ENCODE assay signal across 28 cellular contexts in the genomic region with DNA sequence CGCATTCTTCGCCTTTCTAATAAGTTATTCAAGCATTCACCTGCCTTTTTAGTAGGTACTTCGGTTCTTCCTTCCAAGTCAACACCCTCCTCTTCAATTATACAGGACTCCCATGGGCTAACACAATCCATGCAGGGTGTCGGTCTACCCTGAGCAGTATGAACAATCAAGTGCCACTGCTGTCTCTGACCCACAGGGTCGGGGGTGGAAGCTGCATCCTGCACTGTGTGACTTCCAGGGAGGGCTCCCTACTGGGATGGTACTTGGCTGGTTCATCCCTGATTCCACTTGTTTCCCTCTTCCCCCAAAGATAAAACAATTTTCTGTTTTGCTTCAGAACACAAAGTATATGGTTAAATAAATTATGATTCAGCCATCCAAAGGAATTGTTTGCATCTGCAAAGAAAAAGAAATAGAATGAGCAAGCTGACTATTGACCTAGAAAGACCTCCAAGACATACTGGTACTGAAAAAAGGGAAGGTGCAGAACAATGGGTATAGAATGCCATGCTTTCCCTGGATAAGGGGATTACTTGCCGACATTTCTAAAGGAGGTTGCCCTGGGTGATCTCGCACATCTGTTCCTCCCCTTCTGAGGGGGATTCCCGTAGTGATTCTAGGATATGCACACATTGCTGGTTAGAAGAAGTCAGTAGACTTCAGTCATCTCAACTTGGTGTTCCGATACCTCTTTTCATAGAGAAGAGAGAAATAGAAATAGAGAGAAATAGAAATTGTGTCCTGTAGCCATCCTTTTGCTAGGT.
"Had no signal": no experiment of that assay in that cellular context is flagged by ENCODE, and none has a peak within 500 bp of the region (broad histone marks: within the 10 kb centered on the region; RNA-seq: fewer than 3 reads in every experiment).

No MANE protein-coding gene starts in this region.

- DNase-seq: activated CD4-positive, alpha-beta T cell treated with anti-CD3 and anti-CD28 coated beads for 1 hour; activated CD4-positive, alpha-beta T cell treated with anti-CD3 and anti-CD28 coated beads, Interleukin-2, amount 50 U/mL, for 1 hour; activated CD8-positive, alpha-beta memory T cell treated with anti-CD3 and anti-CD28 coated beads, Interleukin-2, amount 50 U/mL, for 4 hours; activated naive CD4-positive, alpha-beta T cell; activated naive CD8-positive, alpha-beta T cell treated with anti-CD3 and anti-CD28 coated beads for 36 hours; activated T-cell treated with anti-CD3 and anti-CD28 coated beads, Interleukin-2, amount 50 U/mL, for 24 hours; amniotic stem cell; dorsolateral prefrontal cortex; foreskin fibroblast; immature natural killer cell; naive thymus-derived CD8-positive, alpha-beta T cell; pancreas; psoas muscle; spleen; stimulated activated CD4-positive, alpha-beta T cell treated with anti-CD3 and anti-CD28 coated beads, Interleukin-4, amount 100 ng/mL, for 1 hour; stimulated activated naive CD8-positive, alpha-beta T cell treated with anti-CD3 and anti-CD28 coated beads, Interleukin-15, Interleukin-2, amounts not matched to agents 100 U/mL and 50 U/mL, for 24 hours; substantia nigra; T-cell; thyroid gland; WERI-Rb-1 had no signal

- H3K4me3 Mint-ChIP-seq: activated naive CD8-positive, alpha-beta T cell treated with anti-CD3 and anti-CD28 coated beads for 36 hours; activated T-cell treated with anti-CD3 and anti-CD28 coated beads, Interleukin-2, amount 50 U/mL, for 24 hours; central memory CD8-positive, alpha-beta T cell; immature natural killer cell; mesothelial cell of epicardium; naive thymus-derived CD8-positive, alpha-beta T cell; T-cell had no signal

- H3K27ac Mint-ChIP-seq: activated naive CD8-positive, alpha-beta T cell treated with anti-CD3 and anti-CD28 coated beads for 36 hours; activated T-cell treated with anti-CD3 and anti-CD28 coated beads, Interleukin-2, amount 50 U/mL, for 24 hours; activated T-helper 2 cell treated with anti-CD3 and anti-CD28 coated beads, Interferon-gamma antibody, Interleukin-2, Interleukin-4, amounts not matched to agents 10 μg/mL and 5 μg/mL and 100 μg/mL, durations not matched to agents 14 hours and 24 hours and 36 hours; immature natural killer cell; mesothelial cell of epicardium; naive thymus-derived CD8-positive, alpha-beta T cell; T-cell had no signal

- H3K36me3 Mint-ChIP-seq: activated naive CD8-positive, alpha-beta T cell treated with anti-CD3 and anti-CD28 coated beads for 36 hours; immature natural killer cell; mesothelial cell of epicardium; T-cell had no signal

- H3K4me1 Mint-ChIP-seq: central memory CD8-positive, alpha-beta T cell; immature natural killer cell had no signal

- ATAC-seq: left lobe of liver; naive thymus-derived CD8-positive, alpha-beta T cell; pancreas; psoas muscle; stimulated activated naive CD8-positive, alpha-beta T cell treated with anti-CD3 and anti-CD28 coated beads, Interleukin-15, Interleukin-2, amounts not matched to agents 100 U/mL and 50 U/mL, for 24 hours; T-cell had no signal

- H3K27me3 ChIP-seq: breast epithelium, dorsolateral prefrontal cortex, pancreas, right atrium auricular region, spleen, thyroid gland had no signal

- H3K9me3 Mint-ChIP-seq: activated naive CD8-positive, alpha-beta T cell treated with anti-CD3 and anti-CD28 coated beads for 36 hours; activated T-cell treated with anti-CD3 and anti-CD28 coated beads, Interleukin-2, amount 50 U/mL, for 24 hours; activated T-helper 2 cell treated with anti-CD3 and anti-CD28 coated beads, Interferon-gamma antibody, Interleukin-2, Interleukin-4, amounts not matched to agents 10 μg/mL and 5 μg/mL and 100 μg/mL, durations not matched to agents 14 hours and 24 hours and 36 hours; central memory CD8-positive, alpha-beta T cell; immature natural killer cell; naive thymus-derived CD8-positive, alpha-beta T cell; T-cell had no signal

- H3K36me3 ChIP-seq: breast epithelium, pancreas, right atrium auricular region, spleen, thyroid gland, WERI-Rb-1 had no signal

- H3K9me3 ChIP-seq: breast epithelium, pancreas, psoas muscle, right atrium auricular region, thyroid gland had no signal

- H3K4me3 ChIP-seq: breast epithelium, dorsolateral prefrontal cortex, lung, pancreas, psoas muscle, right atrium auricular region, spleen, thyroid gland had no signal

- H3K27me3 Mint-ChIP-seq: activated naive CD8-positive, alpha-beta T cell treated with anti-CD3 and anti-CD28 coated beads for 36 hours had no signal

- H3K27ac ChIP-seq: breast epithelium, dorsolateral prefrontal cortex, epithelial cell of prostate, pancreas, psoas muscle, right atrium auricular region, spleen, thyroid gland, WERI-Rb-1 had no signal

- H3K4me1 ChIP-seq: breast epithelium, pancreas, psoas muscle, right atrium auricular region had no signal
